14 cellular contexts compared by ENCODE assay signal in the genomic region with DNA sequence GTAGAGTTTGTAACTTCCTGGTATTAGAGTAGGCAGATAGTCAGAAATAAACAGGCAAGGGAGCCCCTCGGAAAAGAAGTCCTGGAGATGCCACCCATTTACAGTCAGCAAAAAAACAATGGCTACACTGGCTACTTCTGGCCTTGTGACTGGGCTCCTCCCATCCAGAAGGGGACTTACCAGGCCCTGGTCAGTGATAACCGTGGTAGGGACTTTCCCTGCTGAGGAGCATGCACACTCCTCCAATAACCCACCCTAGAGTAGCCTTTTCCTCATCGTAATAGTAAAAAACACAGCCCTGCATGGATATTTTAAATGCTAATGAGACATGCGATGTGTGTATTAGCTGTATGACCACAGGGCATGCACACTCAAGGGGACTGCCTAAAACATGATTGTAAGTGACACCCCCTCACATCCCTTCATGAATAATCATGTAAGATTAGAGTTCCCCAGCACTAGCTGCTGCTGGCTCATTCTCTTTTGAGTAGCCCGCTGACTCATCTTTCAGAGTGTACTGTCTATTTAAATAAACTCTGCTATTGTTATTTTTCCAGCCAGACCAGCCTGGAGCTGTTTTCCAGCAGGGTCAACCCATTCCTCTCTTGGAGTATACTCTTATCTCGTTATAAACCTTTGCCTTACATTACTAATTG.
DNase-seq lines count a peak whose midpoint lies in the region; ATAC-seq and TF ChIP-seq lines count a peak whose summit lies in the region.
"Had no signal": no experiment of that assay in that cellular context is flagged by ENCODE, and none has a peak within 500 bp of the region (broad histone marks: within the 10 kb centered on the region; RNA-seq: fewer than 3 reads in every experiment).

No MANE protein-coding gene starts in this region.

- no peak overlapping the region for H4K5ac ChIP-seq in H9 (ENCODE audit: insufficient read length, low read depth, low read length)

- H4K91ac ChIP-seq in neuronal stem cell (ENCODE audit: low read depth, low read length, poor library complexity) (no peak overlapping the region), H9 (ENCODE audit: insufficient read length, low read depth, low read length) (no peak overlapping the region)

- H2AK5ac ChIP-seq in neuronal stem cell (ENCODE audit: low read depth, low read length), result no peak overlapping the region
- no peak overlapping the region for H2AK5ac ChIP-seq in H9 (ENCODE audit: insufficient read length, low read length)

- H2AFZ ChIP-seq in mammary epithelial cell (ENCODE audit: low read depth, low read length), result no peak overlapping the region
- H2AFZ ChIP-seq in neuronal stem cell (ENCODE audit: low read length), result peak overlapping the region; percentile 75
- no peak overlapping the region for H2AFZ ChIP-seq in H9 (ENCODE audit: low read length)

- H3K27me3 ChIP-seq in mammary epithelial cell (ENCODE audit: insufficient read depth, low read length) (peaks cover 8% of the 10 kb centered on the region), neuronal stem cell (ENCODE audit: control insufficient read depth in 3 of 3, insufficient read depth in 3 of 3, low read depth in 1 of 3, low read length in 3 of 3) (peaks cover 0 to 25% (median 20%) of the 10 kb centered on the region in 3 experiments), suprapubic skin (peaks cover 16% of the 10 kb centered on the region), uterus (no peaks in the 10 kb centered on the region), H9 (ENCODE audit: insufficient read depth, low read length) (no peaks in the 10 kb centered on the region; the same call in 1 of the 2 replicates)

- no peaks in the 10 kb centered on the region for H3K79me1 ChIP-seq in neuronal stem cell (ENCODE audit: low read depth, low read length)
- H3K79me1 ChIP-seq in H9 (ENCODE audit: insufficient read depth, low read depth, low read length, poor library complexity, severe bottlenecking), result no peaks in the 10 kb centered on the region

- no peak for TF ChIP-seq CTCF in mammary epithelial cell (conservative IDR thresholded peaks at IDR 0.05 in 1 of 2, IDR thresholded peaks at IDR 0.05 in 1 of 2; ENCODE audit: extremely low read depth in 1 of 2, insufficient read depth in 1 of 2, low read depth in 1 of 2, low read length in 2 of 2)
- TF ChIP-seq CTCF in suprapubic skin (IDR thresholded peaks at IDR 0.05), result no peak
- TF ChIP-seq CTCF in uterus (IDR thresholded peaks at IDR 0.05), result no peak
- TF ChIP-seq CTCF in H9 (conservative IDR thresholded peaks at IDR 0.05), result no peak

- H4K8ac ChIP-seq in neuronal stem cell (ENCODE audit: low read depth, low read length) (no peak overlapping the region), H9 (replicated peaks; ENCODE audit: insufficient read length, low read depth, low read length) (no peak overlapping the region)

- TF ChIP-seq POLR2A in suprapubic skin (IDR thresholded peaks at IDR 0.05) (no peak), uterus (IDR thresholded peaks at IDR 0.05) (no peak)

- no peak overlapping the region for H3K23ac ChIP-seq in neuronal stem cell (ENCODE audit: low read depth, low read length, poor library complexity)
- H3K23ac ChIP-seq in H9 (ENCODE audit: insufficient read length, low read depth, low read length), result no peak overlapping the region

- H2BK12ac ChIP-seq in neuronal stem cell (ENCODE audit: low read length), result no peak overlapping the region
- no peak overlapping the region for H2BK12ac ChIP-seq in H9 (ENCODE audit: insufficient read length, low read depth, low read length)

- in situ Hi-C loops in mammary epithelial cell (cut with MboI; ENCODE audit: low sequenced_read_pairs in 2 of 2), result no loop called here

- 60% methylated on average over 6 of the region's 6 CpGs for WGBS in mammary epithelial cell (ENCODE audit: low coverage, missing lambda C conversion rate)
- no CpG with 5 or more reads among the region's 6 CpGs for WGBS in neuronal stem cell (ENCODE audit: extremely low coverage in 2 of 2, insufficient read length in 2 of 2, insufficient replicate concordance in 1 of 2), 2 donors
- 72% methylated on average over 6 of the region's 6 CpGs for WGBS in suprapubic skin
- no CpG with 5 or more reads among the region's 6 CpGs for WGBS in H9 (ENCODE audit: extremely low coverage, insufficient read length, low lambda C conversion rate)

- no peaks in the 10 kb centered on the region for H3K9me3 Mint-ChIP-seq in H9
- H3K9me3 Mint-ChIP-seq: CD8-positive, alpha-beta T cell had no signal

- no peak overlapping the region for H2BK15ac ChIP-seq in neuronal stem cell (ENCODE audit: low read length)
- no peak overlapping the region for H2BK15ac ChIP-seq in H9 (ENCODE audit: low read depth, low read length)

- dilution Hi-C loops in mammary epithelial cell (cut with HindIII; ENCODE audit: low sequenced_read_pairs), result no loop called here

- no peak overlapping the region for H3K18ac ChIP-seq in neuronal stem cell (ENCODE audit: low read length)
- H3K18ac ChIP-seq in H9 (ENCODE audit: insufficient read length, low read depth, low read length), result no peak overlapping the region

- H3K36me3 ChIP-seq in mammary epithelial cell (ENCODE audit: insufficient read depth, low read length) (no peaks in the 10 kb centered on the region), neuronal stem cell (replicated peaks in 1 of 2; ENCODE audit: control insufficient read depth in 2 of 2, insufficient read depth in 2 of 2, low read length in 2 of 2) (no peaks in the 10 kb centered on the region), suprapubic skin (no peaks in the 10 kb centered on the region), uterus (no peaks in the 10 kb centered on the region)
- H3K36me3 ChIP-seq: heart right ventricle had no signal

- H3K4ac ChIP-seq in neuronal stem cell (ENCODE audit: low read length) (no peak overlapping the region), H9 (ENCODE audit: low read depth, low read length) (no peak overlapping the region)

- intact Hi-C loops in mammary epithelial cell (cut with micrococcal nuclease) (no loop called here), uterus (cut with DNase I; ENCODE audit: low total_unique reads) (no loop called here)

- BruUV-seq in mammary epithelial cell (replicated peaks; lab: Mats Ljungman, UMichigan), result no TSS peak

- ATAC-seq in GM18870 (IDR thresholded peaks at IDR 0.05; ENCODE audit: unreplicated experiment), result peak; percentile 69
- ATAC-seq: CD8-positive, alpha-beta T cell; heart right ventricle had no signal

- H3T11ph ChIP-seq in H9 (ENCODE audit: low read length), result no peak overlapping the region

- H3K9ac ChIP-seq in mammary epithelial cell (ENCODE audit: insufficient read depth, low read length) (no peak overlapping the region), neuronal stem cell (ENCODE audit: low read depth, low read length, poor library complexity) (no peak overlapping the region), H9 (ENCODE audit: extremely low read depth, insufficient read length, low read length) (no peak overlapping the region)

- no peak overlapping the region for H3K27ac ChIP-seq in mammary epithelial cell (ENCODE audit: insufficient read depth, low read depth, low read length)
- H3K27ac ChIP-seq in neuronal stem cell (replicated peaks; ENCODE audit: low read length), result no peak overlapping the region
- no peak overlapping the region for H3K27ac ChIP-seq in suprapubic skin
- no peak overlapping the region for H3K27ac ChIP-seq in uterus
- H3K27ac ChIP-seq in H9 (ENCODE audit: insufficient read length, low read depth, low read length), result no peak overlapping the region
- H3K27ac ChIP-seq: heart right ventricle had no signal

- no peaks in the 10 kb centered on the region for H3K9me3 ChIP-seq in mammary epithelial cell (replicated peaks; ENCODE audit: insufficient read depth, low read length)
- no peaks in the 10 kb centered on the region for H3K9me3 ChIP-seq in neuronal stem cell (replicated peaks in 1 of 2; ENCODE audit: control insufficient read depth in 2 of 2, insufficient read depth in 1 of 2, low read depth in 1 of 2, low read length in 2 of 2)
- H3K9me3 ChIP-seq in suprapubic skin, result no peaks in the 10 kb centered on the region
- no peaks in the 10 kb centered on the region for H3K9me3 ChIP-seq in uterus
- H3K9me3 ChIP-seq in H9 (ENCODE audit: control insufficient read depth, low read depth, low read length), result no peaks in the 10 kb centered on the region
- H3K9me3 ChIP-seq: heart right ventricle had no signal

- no peak overlapping the region for H3K14ac ChIP-seq in neuronal stem cell (ENCODE audit: low read length)
- no peak overlapping the region for H3K14ac ChIP-seq in H9 (ENCODE audit: insufficient read depth, low read length)

- no peaks in the 10 kb centered on the region for H3K79me2 ChIP-seq in mammary epithelial cell (ENCODE audit: insufficient read depth, low read length)
- no peaks in the 10 kb centered on the region for H3K79me2 ChIP-seq in H9 (ENCODE audit: insufficient read depth, low read length)

- H3K56ac ChIP-seq in H9 (ENCODE audit: insufficient read length, low read depth, low read length), result no peak overlapping the region

- H3K4me2 ChIP-seq in mammary epithelial cell (ENCODE audit: insufficient read depth, low read depth, low read length) (no peak overlapping the region), neuronal stem cell (ENCODE audit: insufficient read depth, low read length, poor library complexity, severe bottlenecking) (no peak overlapping the region), H9 (ENCODE audit: insufficient read depth, insufficient read length, low read length) (no peak overlapping the region)

- no peaks in the 10 kb centered on the region for H3K23me2 ChIP-seq in H9 (ENCODE audit: insufficient read length, low read depth, low read length, poor library complexity, severe bottlenecking)

- H2BK120ac ChIP-seq in neuronal stem cell (ENCODE audit: low read depth, low read length), result no peak overlapping the region
- no peak overlapping the region for H2BK120ac ChIP-seq in H9 (ENCODE audit: low read depth, low read length, poor library complexity, severe bottlenecking)

- H3K4me1 Mint-ChIP-seq in H9, result peaks cover 28 to 29% of the 10 kb centered on the region in 2 experiments

- H4K20me1 ChIP-seq in mammary epithelial cell (ENCODE audit: insufficient read depth, low read length) (no peaks in the 10 kb centered on the region), H9 (ENCODE audit: control insufficient read depth, insufficient read depth, insufficient read length) (no peaks in the 10 kb centered on the region)

- no peak overlapping the region for H2BK20ac ChIP-seq in H9 (ENCODE audit: low read depth, low read length, poor library complexity, severe bottlenecking)

- H3K4me1 ChIP-seq in mammary epithelial cell (ENCODE audit: insufficient read depth, low read length) (peaks cover 5% of the 10 kb centered on the region), neuronal stem cell (ENCODE audit: control insufficient read depth in 2 of 2, insufficient read depth in 1 of 2, low read depth in 1 of 2, low read length in 2 of 2) (no peaks in the 10 kb centered on the region), suprapubic skin (peaks cover 8% of the 10 kb centered on the region), uterus (no peaks in the 10 kb centered on the region), H9 (ENCODE audit: insufficient read depth, low read length) (no peaks in the 10 kb centered on the region)

- CTCF ChIA-PET in mammary epithelial cell (lab: Charles Lee; ENCODE audit: low non-redundant PET), result no interaction called here

- H3K4me3 ChIP-seq in mammary epithelial cell (replicated peaks in 1 of 3; ENCODE audit: insufficient read depth in 1 of 3, low read depth in 2 of 3, low read length in 3 of 3) (no peak overlapping the region), neuronal stem cell (ENCODE audit: low read length in 2 of 2) (no peak overlapping the region), suprapubic skin (no peak overlapping the region), uterus (no peak overlapping the region)
- H3K4me3 ChIP-seq: heart right ventricle had no signal

- H3K4me3 Mint-ChIP-seq in H9, result no peak overlapping the region
- H3K4me3 Mint-ChIP-seq: CD8-positive, alpha-beta T cell had no signal

- DNase-seq in HS-5 (ENCODE audit: low read depth), result peak; percentile 18
- DNase-seq in mammary epithelial cell, result peak; percentile 70
- DNase-seq in neuronal stem cell (ENCODE audit: low spot score), result no peak
- no peak for DNase-seq in suprapubic skin (ENCODE audit: low spot score in 2 of 2)
- no peak for DNase-seq in uterus
- DNase-seq in activated T-cell treated with anti-CD3 and anti-CD28 coated beads, Interleukin-2, amount 50 U/mL, for 1 hour, result no peak
- no peak for DNase-seq in H9
- DNase-seq: activated CD4-positive, alpha-beta T cell treated with anti-CD3 and anti-CD28 coated beads, Interleukin-2, amount 50 U/mL, for 48 hours; CD8-positive, alpha-beta T cell; heart right ventricle; NCI-H146; stimulated activated naive CD4-positive, alpha-beta T cell; T-helper 2 cell had no signal

- no peak overlapping the region for H2BK5ac ChIP-seq in neuronal stem cell (ENCODE audit: low read length)
- no peak overlapping the region for H2BK5ac ChIP-seq in H9 (ENCODE audit: insufficient read length, low read length)

- H3K36me3 Mint-ChIP-seq in H9 (ENCODE audit: insufficient read depth in 1 of 3, low read depth in 3 of 3), result no peaks in the 10 kb centered on the region
- H3K36me3 Mint-ChIP-seq: CD8-positive, alpha-beta T cell had no signal

- no peak overlapping the region for H3K27ac Mint-ChIP-seq in H9
- H3K27ac Mint-ChIP-seq: CD8-positive, alpha-beta T cell had no signal

- H3K27me3 Mint-ChIP-seq in H9 (ENCODE audit: low read depth), result peaks cover 27% of the 10 kb centered on the region

- TF ChIP-seq EP300 in suprapubic skin (IDR thresholded peaks at IDR 0.05), result no peak

Comparison
In these comparisons a context has a peak if more than half of its experiments do, and no peak if none do; other contexts are left out.
1. DNase-seq: peak in HS-5 (single experiment) and mammary epithelial cell (single experiment); none in neuronal stem cell (single experiment), suprapubic skin (0 of 2), uterus (0 of 2), activated T-cell treated with anti-CD3 and anti-CD28 coated beads, Interleukin-2, amount 50 U/mL, for 1 hour (single experiment) and H9 (single experiment).